Comparison of ENCODE assay signal across 10 cellular contexts in the genomic region with DNA sequence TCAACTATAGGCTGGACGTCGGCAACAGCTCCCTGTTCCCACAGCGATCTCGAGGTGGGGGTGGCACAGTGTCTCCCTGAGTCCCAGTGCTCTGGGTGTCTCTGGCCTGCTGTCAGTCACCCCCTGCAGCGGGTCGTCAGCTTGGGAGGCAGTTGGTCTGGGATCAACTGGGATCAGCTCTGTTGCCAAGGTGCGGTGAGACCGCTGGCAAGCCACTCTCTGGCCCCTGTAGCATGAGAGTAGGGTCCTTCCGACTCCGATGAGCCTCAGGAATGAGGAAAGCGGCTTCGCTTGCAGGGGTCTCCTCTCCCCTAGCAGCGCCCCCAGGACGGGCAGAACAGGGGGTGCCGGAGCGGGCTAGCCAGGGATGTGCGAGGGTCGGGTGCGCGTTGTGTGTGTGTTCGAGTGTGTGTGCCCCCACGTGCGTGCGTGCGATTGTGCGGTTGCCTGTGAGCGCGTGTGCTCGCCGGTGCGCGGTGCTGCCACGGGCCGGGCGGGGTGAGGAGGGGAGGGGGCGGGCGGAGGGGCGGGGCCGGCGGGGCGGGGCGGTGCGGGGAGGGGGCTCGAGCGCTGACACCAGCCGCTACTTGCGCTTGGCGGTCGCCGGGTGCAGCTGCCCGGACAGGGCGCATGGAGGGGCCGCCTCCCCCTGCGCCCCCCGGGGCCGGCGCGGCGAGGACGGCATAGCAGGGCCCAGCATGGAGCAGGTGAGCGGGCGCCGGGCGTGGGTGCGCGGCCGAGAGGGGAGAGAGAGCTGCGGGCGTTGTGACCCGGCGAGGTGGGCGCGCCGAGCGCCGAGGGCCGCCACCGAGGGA. TPM values are rescaled to one million over a fixed set of nuclear protein-coding genes. Genes with fewer than 3 reads are reported as not detected.
DNase-seq lines count a peak whose midpoint lies in the region; ATAC-seq, FAIRE-seq and TF ChIP-seq lines count a peak whose summit lies in the region.
"Had no signal": no experiment of that assay in that cellular context is flagged by ENCODE, and none has a peak within 500 bp of the region (broad histone marks: within the 10 kb centered on the region; RNA-seq: fewer than 3 reads in every experiment).

No MANE protein-coding gene starts in this region.

- H3K4me1 ChIP-seq in Loucy (ENCODE audit: insufficient read depth, low read length, poor library complexity, severe bottlenecking) (peaks cover 18% of the 10 kb centered on the region), endothelial cell of umbilical vein (ENCODE audit: control insufficient read depth, extremely low read depth, insufficient read depth, low read length) (peaks cover 6% of the 10 kb centered on the region), sigmoid colon (peaks cover 0 to 66% (median 58%) of the 10 kb centered on the region in 4 donors)

- H3K27ac ChIP-seq in endothelial cell of umbilical vein (ENCODE audit: insufficient read depth, low read depth, low read length) = no peak overlapping the region
- H3K27ac ChIP-seq in sigmoid colon = peak overlapping the region; percentile 77 to 97 (median 88)

- H3K9me1 ChIP-seq in endothelial cell of umbilical vein (replicated peaks; ENCODE audit: control insufficient read depth, extremely low read depth, insufficient read depth, low read length) = no peaks in the 10 kb centered on the region

- no peaks in the 10 kb centered on the region for H3K27me3 ChIP-seq in Loucy (ENCODE audit: insufficient read depth, low read length, poor library complexity, severe bottlenecking)
- H3K27me3 ChIP-seq in endothelial cell of umbilical vein (ENCODE audit: control insufficient read depth in 2 of 2, insufficient read depth in 2 of 2, low read length in 2 of 2) = peaks cover 20 to 22% of the 10 kb centered on the region in 2 experiments
- H3K27me3 ChIP-seq in sigmoid colon = no peaks in the 10 kb centered on the region

- ATAC-seq in HG02642 (IDR thresholded peaks at IDR 0.05; ENCODE audit: poor library complexity, unreplicated experiment) (no peak), HG02623 (IDR thresholded peaks at IDR 0.05; ENCODE audit: unreplicated experiment) (no peak)

- no peak for TF ChIP-seq EP300 in sigmoid colon (IDR thresholded peaks at IDR 0.05)

- no peak overlapping the region for H2AFZ ChIP-seq in Loucy (ENCODE audit: low read length)
- no peak overlapping the region for H2AFZ ChIP-seq in endothelial cell of umbilical vein (ENCODE audit: low read depth, low read length)

- DNase-seq in NCI-H2171 treated with DMSO at 0.1 percent for 48 hours (lab: John Stamatoyannopoulos, UW) (peak; percentile 32), NCI-H2171 (lab: John Stamatoyannopoulos, UW) (no peak), endothelial cell of umbilical vein (ENCODE audit: low read depth, low spot score) (no peak), sigmoid colon (no peak), T-helper 9 cell (no peak)
- DNase-seq: CD4-positive, CD25-positive, alpha-beta regulatory T cell; kidney had no signal

- H4K20me1 ChIP-seq in Loucy (ENCODE audit: insufficient read depth, low read length, poor library complexity, severe bottlenecking) = no peaks in the 10 kb centered on the region
- H4K20me1 ChIP-seq in endothelial cell of umbilical vein (replicated peaks; ENCODE audit: control insufficient read depth, extremely low read depth, insufficient read depth, low read length) = no peaks in the 10 kb centered on the region

- CTCF ChIA-PET in endothelial cell of umbilical vein (lab: Charles Lee) = interaction anchor here (0.8 to 9.7 kb wide), 3 partner anchors 70 to 119 kb away, joined by 3 to 96 read pairs (median 4); no protein-coding TSS in a partner anchor

- H3K9me3 ChIP-seq in Loucy (ENCODE audit: insufficient read depth, low read depth, low read length) (no peaks in the 10 kb centered on the region), endothelial cell of umbilical vein (replicated peaks; ENCODE audit: control insufficient read depth, insufficient read depth, low read length) (no peaks in the 10 kb centered on the region), sigmoid colon (no peaks in the 10 kb centered on the region)

- dilution Hi-C loops in endothelial cell of umbilical vein (cut with MboI; ENCODE audit: extremely low pct_ligation_motif_present, low sequenced_read_pairs) = no loop called here

- H3K4me2 ChIP-seq in Loucy (ENCODE audit: low read depth, low read length, poor library complexity, severe bottlenecking) = peak overlapping the region; percentile 32
- H3K4me2 ChIP-seq in endothelial cell of umbilical vein (ENCODE audit: insufficient read depth, low read length) = no peak overlapping the region

- H3K9me2 ChIP-seq in Loucy (replicated peaks; ENCODE audit: low read depth, low read length) = no peaks in the 10 kb centered on the region

- intact Hi-C loops in endothelial cell of umbilical vein (cut with micrococcal nuclease) (no loop called here), sigmoid colon (cut with DNase I) (no loop called here)

- FAIRE-seq in endothelial cell of umbilical vein (lab: Jason Lieb, UNC) = no peak
- FAIRE-seq: kidney had no signal

- POLR2A ChIA-PET in endothelial cell of umbilical vein (lab: Charles Lee) = no interaction called here

- no peak overlapping the region for H3K4me3 ChIP-seq in Loucy (ENCODE audit: low read length, poor library complexity, severe bottlenecking)
- H3K4me3 ChIP-seq in endothelial cell of umbilical vein (replicated peaks in 1 of 3; ENCODE audit: insufficient read depth in 1 of 3, low read depth in 1 of 3, low read length in 3 of 3) = peak overlapping the region in 1 of 3 experiments; percentile 9
- peak overlapping the region; percentile 12 to 64 (median 48) for H3K4me3 ChIP-seq in sigmoid colon

- 6% methylated on average over 78 of the region's 78 CpGs for whole genome bisulfite sequencing in sigmoid colon, 2 donors

- H3K9ac ChIP-seq in Loucy (ENCODE audit: low read depth, low read length, poor library complexity, severe bottlenecking) (no peak overlapping the region), endothelial cell of umbilical vein (replicated peaks; ENCODE audit: extremely low read depth, insufficient read depth, low read length) (no peak overlapping the region)

- BruUV-seq in endothelial cell of umbilical vein (replicated peaks; lab: Mats Ljungman, UMichigan) = no TSS peak

- TF ChIP-seq POLR2A in endothelial cell of umbilical vein (IDR thresholded peaks at IDR 0.05; ENCODE audit: low read depth, low read length) = no peak
- no peak for TF ChIP-seq POLR2A in sigmoid colon (IDR thresholded peaks at IDR 0.05)

- H3K36me3 ChIP-seq in Loucy (ENCODE audit: insufficient read depth, low read length) = no peaks in the 10 kb centered on the region
- H3K36me3 ChIP-seq in endothelial cell of umbilical vein (ENCODE audit: control insufficient read depth in 2 of 2, extremely low read depth in 1 of 2, insufficient read depth in 2 of 2, low read length in 2 of 2) = no peaks in the 10 kb centered on the region
- H3K36me3 ChIP-seq in sigmoid colon = no peaks in the 10 kb centered on the region

- no peaks in the 10 kb centered on the region for H3F3A ChIP-seq in Loucy (ENCODE audit: low read depth)

- H3K79me2 ChIP-seq in Loucy (ENCODE audit: insufficient read depth, low read length) = no peaks in the 10 kb centered on the region
- H3K79me2 ChIP-seq in endothelial cell of umbilical vein (ENCODE audit: control insufficient read depth, insufficient read depth, low read length) = no peaks in the 10 kb centered on the region

- TF ChIP-seq CTCF in Loucy (conservative IDR thresholded peaks at IDR 0.05; ENCODE audit: low read length) = no peak
- no peak for TF ChIP-seq CTCF in endothelial cell of umbilical vein (IDR thresholded peaks at IDR 0.05; ENCODE audit: extremely low read depth in 1 of 2, insufficient read depth in 1 of 2, low read depth in 1 of 2, low read length in 2 of 2)
- TF ChIP-seq CTCF in sigmoid colon (IDR thresholded peaks at IDR 0.05) = no peak

TF ChIP-seq in endothelial cell of umbilical vein, 7 proteins besides CTCF, POLR2A, EP300 and RAD21:
- peak; percentile 84 for TF ChIP-seq EZH2 (IDR thresholded peaks at IDR 0.05; ENCODE audit: borderline replicate concordance, low read depth, low read length, severe bottlenecking)
- TF ChIP-seq MYC (IDR thresholded peaks at IDR 0.05; ENCODE audit: low read depth, low read length) = no peak

RNA-seq across cellular contexts. Expression of a gene that starts 9.4 kb away (rescaled TPM):
- total RNA-seq in endothelial cell of umbilical vein (152 and 190 TPM in 2 replicates), sigmoid colon (10 to 100 TPM; 11.2 to 42.1 (median 28.5) TPM)
- polyA plus RNA-seq in endothelial cell of umbilical vein (22.3 and 25.4 TPM in 2 replicates), sigmoid colon (1 to 10 TPM in 2 of 3 donors, under 1 TPM in 1; 0.69 to 9.8 (median 3.0) TPM)
- polyA plus RNA-seq in endothelial cell of umbilical vein (2011; cell fraction: cytosol; rRNA removed) = 22.9 and 25.3 TPM in 2 replicates
- 53.1 and 59.2 TPM in 2 replicates for polyA plus RNA-seq in endothelial cell of umbilical vein (2011; cell fraction: nucleus; rRNA removed)
- polyA plus RNA-seq in endothelial cell of umbilical vein (2012) = 49.6 and 59.2 TPM in 2 replicates
- 42.0 and 76.2 TPM in 2 replicates for polyA minus RNA-seq in endothelial cell of umbilical vein
- polyA minus RNA-seq in endothelial cell of umbilical vein (2011; cell fraction: cytosol; rRNA and poly(A)+ RNA removed) = 23.5 TPM
- polyA minus RNA-seq in endothelial cell of umbilical vein (2011; cell fraction: nucleus; rRNA and poly(A)+ RNA removed) = 63.5 and 75.4 TPM in 2 replicates
